In the genomic region with DNA sequence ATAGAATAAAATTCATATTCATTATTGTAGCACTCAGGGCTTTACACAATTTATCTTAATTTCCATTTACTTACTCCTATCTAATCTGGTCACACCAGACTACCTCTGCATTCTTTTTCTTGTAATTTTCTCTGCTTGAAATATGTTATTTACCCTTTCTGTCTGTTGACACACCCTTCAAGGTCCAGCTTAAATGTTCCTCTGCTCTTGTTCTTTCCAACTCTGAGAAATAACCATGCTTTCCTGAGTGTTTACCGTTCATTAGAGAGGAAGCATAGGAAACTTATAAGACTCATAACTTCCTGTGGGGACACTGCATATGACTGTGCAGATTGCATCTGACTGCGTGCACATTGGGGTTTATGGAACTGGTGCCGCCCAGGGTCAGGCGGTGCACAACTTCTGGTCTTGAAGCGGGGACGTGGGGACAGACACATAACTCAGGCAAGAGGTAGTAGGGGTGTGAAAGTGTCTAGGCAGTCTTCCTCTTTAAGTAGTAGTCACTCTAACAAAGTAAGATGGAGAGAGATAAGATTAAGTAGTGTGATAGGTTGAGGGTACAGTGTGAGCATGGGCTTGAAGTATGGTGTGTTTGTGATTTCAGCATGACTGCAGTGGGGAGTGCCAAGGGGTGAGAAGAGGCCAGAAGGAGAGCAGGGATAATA, we compare ENCODE assay signal across 9 cellular contexts. TPM values are rescaled to one million over a fixed set of nuclear protein-coding genes. Genes with fewer than 3 reads are reported as not detected.
DNase-seq lines count a peak whose midpoint lies in the region; ATAC-seq and TF ChIP-seq lines count a peak whose summit lies in the region.
"Had no signal": no experiment of that assay in that cellular context is flagged by ENCODE, and none has a peak within 500 bp of the region (broad histone marks: within the 10 kb centered on the region; RNA-seq: fewer than 3 reads in every experiment).

No MANE protein-coding gene starts in this region.

- H3K79me1 ChIP-seq in IMR-90 (ENCODE audit: low read depth in 1 of 2, low read length in 2 of 2), result no peaks in the 10 kb centered on the region

- H3K4me2 ChIP-seq in IMR-90 (ENCODE audit: low read depth, low read length), result no peak overlapping the region

- H3K56ac ChIP-seq in IMR-90 (ENCODE audit: extremely low read depth, insufficient read depth, low read length), result no peak overlapping the region

- H2BK120ac ChIP-seq in IMR-90 (ENCODE audit: low read depth, low read length), result no peak overlapping the region

- CTCF ChIA-PET in IMR-90 (lab: Yijun Ruan, JAX), result no interaction called here

- H3K14ac ChIP-seq in IMR-90 (replicated peaks; ENCODE audit: low read depth, low read length), result no peak overlapping the region

- H3K4me3 Mint-ChIP-seq in immature natural killer cell, result peak overlapping the region; percentile 67 to 77 (median 71)

- no peak overlapping the region for H2BK5ac ChIP-seq in IMR-90 (ENCODE audit: low read depth, low read length, poor library complexity, severe bottlenecking)

- TF ChIP-seq RAD21 in IMR-90 (IDR thresholded peaks at IDR 0.05; ENCODE audit: low read length), result no peak

- peaks cover 11% of the 10 kb centered on the region for H3K4me1 ChIP-seq in IMR-90 (ENCODE audit: control insufficient read depth, insufficient read depth, low read length)

- peak overlapping the region; percentile 13 for H2AFZ ChIP-seq in IMR-90 (replicated peaks; ENCODE audit: low read length, poor library complexity)

- H3K4ac ChIP-seq in IMR-90 (ENCODE audit: low read depth, low read length), result 0 out of 2 replicates have a peak overlapping the region, but pooled peaks have one; percentile 7

- 0 out of 2 replicates have a peak, but pooled peaks cover 4% of the 10 kb centered on the region for H3K9me1 ChIP-seq in IMR-90 (ENCODE audit: insufficient read depth, low read length)

- peak overlapping the region; percentile 48; the same call in 1 of the 2 replicates for H4K5ac ChIP-seq in IMR-90 (ENCODE audit: low read depth, low read length)

- no TSS peak for BruUV-seq in IMR-90 (replicated peaks; lab: Mats Ljungman, UMichigan)

- WGBS in IMR-90 (ENCODE audit: extremely low coverage in 2 of 2, insufficient read length in 1 of 2), 2 experiments, result 40% methylated on average over 1 of the region's 6 CpGs; no CpG with 5 or more reads in 1 of the 2 experiments

- H3K27me3 Mint-ChIP-seq in immature natural killer cell (ENCODE audit: low read depth in 3 of 3), result peaks cover 0 to 2% (median 2%) of the 10 kb centered on the region in 3 donors

- H3K9me3 ChIP-seq in IMR-90 (ENCODE audit: control insufficient read depth, insufficient read depth, low read length), result no peaks in the 10 kb centered on the region
- H3K9me3 ChIP-seq: SJSA1 had no signal

- POLR2A ChIA-PET in IMR-90 (lab: Charles Lee; ENCODE audit: unreplicated experiment), result no interaction called here

- no peaks in the 10 kb centered on the region for H3K27me3 ChIP-seq in IMR-90 (ENCODE audit: control insufficient read depth, insufficient read depth, low read length)
- H3K27me3 ChIP-seq: SJSA1 had no signal

- intact Hi-C loops in IMR-90 (cut with micrococcal nuclease), result no loop called here

- H3K36me3 Mint-ChIP-seq in immature natural killer cell, result no peaks in the 10 kb centered on the region

- H2AK5ac ChIP-seq in IMR-90 (ENCODE audit: low read depth, low read length), result 0 out of 2 replicates have a peak overlapping the region, but pooled peaks have one; percentile 33

- no peaks in the 10 kb centered on the region for H3K9me3 Mint-ChIP-seq in immature natural killer cell

- peak overlapping the region in 1 of 2 experiments; percentile 2; a peak in 1 of 4 replicates for H4K8ac ChIP-seq in IMR-90 (ENCODE audit: low read depth in 2 of 2, low read length in 2 of 2)

- no peak overlapping the region for H2AK9ac ChIP-seq in IMR-90 (replicated peaks; ENCODE audit: low read depth, low read length, poor library complexity)

- H3K4me3 ChIP-seq in IMR-90 (ENCODE audit: insufficient read depth, low read depth, low read length), result no peak overlapping the region
- H3K4me3 ChIP-seq: SJSA1 had no signal

- no peak overlapping the region for H4K91ac ChIP-seq in IMR-90 (ENCODE audit: insufficient read depth, low read depth, low read length)

- peak; percentile 92 to 95 for DNase-seq in AML-193 (lab: John Stamatoyannopoulos, UW)
- peak; percentile 12 for DNase-seq in IMR-90
- DNase-seq in activated CD8-positive, alpha-beta memory T cell treated with anti-CD3 and anti-CD28 coated beads, Interleukin-2, amount 50 U/mL, for 1 hour (ENCODE audit: extremely low read depth), result peak; percentile 38
- DNase-seq in immature natural killer cell, result peak; percentile 80 to 82 (median 81)
- peak; percentile 16 to 21 for DNase-seq in stimulated activated CD8-positive, alpha-beta memory T cell treated with anti-CD3 and anti-CD28 coated beads, Interleukin-4, amount 100 ng/mL, for 1 hour (ENCODE audit: low read depth in 2 of 2, low spot score in 1 of 2)
- DNase-seq in medulla oblongata (ENCODE audit: extremely low spot score), result no peak

- in situ Hi-C loops in IMR-90 (cut with MboI; ENCODE audit: low sequenced_read_pairs), result loop anchor here (10.0 kb wide), 1 partner anchor 135 kb away; no protein-coding TSS in a partner anchor

- H3K27ac ChIP-seq in IMR-90 (ENCODE audit: insufficient read depth, low read length), result no peak overlapping the region
- H3K27ac ChIP-seq: SJSA1 had no signal

- H2BK15ac ChIP-seq in IMR-90 (ENCODE audit: low read depth, low read length), result peak overlapping the region; percentile 58; the same call in 2 of the 3 replicates

- H3K18ac ChIP-seq in IMR-90 (ENCODE audit: low read depth, low read length), result peak overlapping the region; percentile 35; the same call in 1 of the 2 replicates

- no peaks in the 10 kb centered on the region for H3K36me3 ChIP-seq in IMR-90 (ENCODE audit: control insufficient read depth, insufficient read depth, low read length)
- H3K36me3 ChIP-seq: SJSA1 had no signal

- dilution Hi-C loops in IMR-90 (cut with HindIII; ENCODE audit: low sequenced_read_pairs, unreplicated experiment), result no loop called here

- ATAC-seq in IMR-90 (ENCODE audit: low read depth) (no peak), HG03025 (IDR thresholded peaks at IDR 0.05; ENCODE audit: low FRiP score, unreplicated experiment) (no peak), GM19324 (IDR thresholded peaks at IDR 0.05; ENCODE audit: low FRiP score, unreplicated experiment) (no peak)

- no peak overlapping the region for H3K9ac ChIP-seq in IMR-90 (ENCODE audit: low read depth, low read length)

- H4K20me1 ChIP-seq in IMR-90 (ENCODE audit: insufficient read depth, low read length), result no peaks in the 10 kb centered on the region

- no peak overlapping the region for H3K23ac ChIP-seq in IMR-90 (ENCODE audit: low read depth, low read length)

- H2BK20ac ChIP-seq in IMR-90 (ENCODE audit: low read depth, low read length), result no peak overlapping the region

- H3K27ac Mint-ChIP-seq in immature natural killer cell, result peak overlapping the region; percentile 83 to 95 (median 94)

- TF ChIP-seq POLR2A in IMR-90 (IDR thresholded peaks at IDR 0.05; ENCODE audit: low read depth, low read length), result no peak

- no peak for TF ChIP-seq CTCF in IMR-90 (conservative IDR thresholded peaks at IDR 0.05; ENCODE audit: low read depth, low read length)

- peaks cover 27% of the 10 kb centered on the region in 2 donors for H3K4me1 Mint-ChIP-seq in immature natural killer cell

TF ChIP-seq in IMR-90, 13 proteins besides CTCF, POLR2A, EP300 and RAD21 (continues in another document):
- TF ChIP-seq, protein P1, sequence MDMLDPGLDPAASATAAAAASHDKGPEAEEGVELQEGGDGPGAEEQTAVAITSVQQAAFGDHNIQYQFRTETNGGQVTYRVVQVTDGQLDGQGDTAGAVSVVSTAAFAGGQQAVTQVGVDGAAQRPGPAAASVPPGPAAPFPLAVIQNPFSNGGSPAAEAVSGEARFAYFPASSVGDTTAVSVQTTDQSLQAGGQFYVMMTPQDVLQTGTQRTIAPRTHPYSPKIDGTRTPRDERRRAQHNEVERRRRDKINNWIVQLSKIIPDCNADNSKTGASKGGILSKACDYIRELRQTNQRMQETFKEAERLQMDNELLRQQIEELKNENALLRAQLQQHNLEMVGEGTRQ (IDR thresholded peaks at IDR 0.05; ENCODE audit: low read depth, low read length), result no peak
- TF ChIP-seq MXI1 (IDR thresholded peaks at IDR 0.05; ENCODE audit: borderline replicate concordance, low read depth, low read length) (no peak), CEBPB (IDR thresholded peaks at IDR 0.05; ENCODE audit: low read depth, low read length) (no peak), NFE2L2 (IDR thresholded peaks at IDR 0.05; ENCODE audit: low read depth, low read length) (no peak), CHD1 (IDR thresholded peaks at IDR 0.05; ENCODE audit: low read depth, low read length) (no peak), MAFK (IDR thresholded peaks at IDR 0.05; ENCODE audit: low read depth, low read length) (no peak), RCOR1 (IDR thresholded peaks at IDR 0.05; ENCODE audit: insufficient replicate concordance, low read length) (no peak), RFX5 (IDR thresholded peaks at IDR 0.05; ENCODE audit: low read depth, low read length) (no peak), SMC3 (IDR thresholded peaks at IDR 0.05; ENCODE audit: low read depth, low read length) (no peak), MAZ (IDR thresholded peaks at IDR 0.05; ENCODE audit: borderline replicate concordance, low read depth, low read length) (no peak), FOS (IDR thresholded peaks at IDR 0.05; ENCODE audit: low read depth, low read length) (no peak)
- TF ChIP-seq, protein P2, sequence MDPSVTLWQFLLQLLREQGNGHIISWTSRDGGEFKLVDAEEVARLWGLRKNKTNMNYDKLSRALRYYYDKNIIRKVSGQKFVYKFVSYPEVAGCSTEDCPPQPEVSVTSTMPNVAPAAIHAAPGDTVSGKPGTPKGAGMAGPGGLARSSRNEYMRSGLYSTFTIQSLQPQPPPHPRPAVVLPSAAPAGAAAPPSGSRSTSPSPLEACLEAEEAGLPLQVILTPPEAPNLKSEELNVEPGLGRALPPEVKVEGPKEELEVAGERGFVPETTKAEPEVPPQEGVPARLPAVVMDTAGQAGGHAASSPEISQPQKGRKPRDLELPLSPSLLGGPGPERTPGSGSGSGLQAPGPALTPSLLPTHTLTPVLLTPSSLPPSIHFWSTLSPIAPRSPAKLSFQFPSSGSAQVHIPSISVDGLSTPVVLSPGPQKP (IDR thresholded peaks at IDR 0.05; ENCODE audit: borderline replicate concordance, low read depth, low read length), result no peak

RNA-seq across cellular contexts. Expression of a gene that starts 42.6 kb away (rescaled TPM):
- 3.0 and 3.9 TPM in 2 replicates for total RNA-seq in IMR-90 (2012; rRNA removed)
- polyA plus RNA-seq in IMR-90 (2012; rRNA removed) (8.4 and 8.5 TPM in 2 replicates), immature natural killer cell (10 to 100 TPM in 1 of 3 donors, 1 to 10 TPM in 2; 2.7 to 15.8 (median 3.3) TPM)
- 2.5 and 5.1 TPM in 2 replicates for polyA plus RNA-seq in IMR-90 (2012; cell fraction: cytosol; rRNA removed)
- 12.8 and 13.4 TPM in 2 replicates for polyA plus RNA-seq in IMR-90 (2012; cell fraction: nucleus; rRNA removed; ENCODE audit: low replicate concordance)

RNA-seq across cellular contexts. Expression of a gene that starts 54.0 kb away (rescaled TPM):
- 54.8 and 113 TPM in 2 replicates for total RNA-seq in IMR-90 (2012; rRNA removed)
- polyA plus RNA-seq in IMR-90 (2012; rRNA removed) (38.2 and 46.1 TPM in 2 replicates), immature natural killer cell (100 to 1,000 TPM in 2 of 3 donors, 10 to 100 TPM in 1; 55.0 to 114 (median 114) TPM)
- polyA plus RNA-seq in IMR-90 (2012; cell fraction: cytosol; rRNA removed), result 19.4 and 27.9 TPM in 2 replicates
- 44.9 and 179 TPM in 2 replicates for polyA plus RNA-seq in IMR-90 (2012; cell fraction: nucleus; rRNA removed; ENCODE audit: low replicate concordance)
